8 cellular contexts compared by ENCODE assay signal in the genomic region with DNA sequence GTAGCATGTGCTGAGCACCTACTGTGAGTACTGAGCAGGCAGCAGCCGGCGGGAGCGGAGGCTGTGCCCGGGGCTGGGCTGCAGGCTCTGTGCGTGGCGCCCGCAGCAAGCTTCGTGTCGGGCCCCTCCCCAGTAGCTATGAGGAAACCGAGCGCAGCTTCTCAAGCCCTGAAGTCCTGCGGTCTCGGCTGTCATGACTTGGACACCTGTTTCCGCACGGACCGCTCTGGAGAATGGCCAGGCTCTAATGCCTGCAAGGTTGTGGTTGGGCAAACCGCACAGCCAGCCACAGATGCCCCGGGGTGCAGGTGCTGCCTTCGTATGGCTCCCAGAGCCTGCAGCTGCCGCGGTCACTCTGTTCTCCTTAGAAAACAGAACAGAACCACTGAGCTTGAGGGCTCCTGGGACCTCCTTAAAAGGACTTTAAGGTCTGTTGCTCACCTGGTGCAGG. TPM values are rescaled to one million over a fixed set of nuclear protein-coding genes. Genes with fewer than 3 reads are reported as not detected.
DNase-seq lines count a peak whose midpoint lies in the region; ATAC-seq and TF ChIP-seq lines count a peak whose summit lies in the region.

No MANE protein-coding gene starts in this region.

- no peak overlapping the region for H3K4me2 ChIP-seq in SK-N-SH

- no peaks in the 10 kb centered on the region for H3K27me3 ChIP-seq in WERI-Rb-1 (ENCODE audit: insufficient read depth, low read depth, severe bottlenecking)
- no peaks in the 10 kb centered on the region for H3K27me3 ChIP-seq in transverse colon
- no peaks in the 10 kb centered on the region for H3K27me3 ChIP-seq in SK-N-SH (ENCODE audit: insufficient read depth)

- no peaks in the 10 kb centered on the region for H3K9me3 Mint-ChIP-seq in activated naive CD4-positive, alpha-beta T cell treated with anti-CD3 and anti-CD28 coated beads, Interleukin-2, amount 10 ng/mL, durations not matched to agents 7 days and 5 days

- H3K27me3 Mint-ChIP-seq in activated naive CD4-positive, alpha-beta T cell treated with anti-CD3 and anti-CD28 coated beads, Interleukin-2, amount 10 ng/mL, durations not matched to agents 7 days and 5 days: no peaks in the 10 kb centered on the region

- no peaks in the 10 kb centered on the region for H3K9me3 ChIP-seq in WERI-Rb-1 (ENCODE audit: severe bottlenecking)
- H3K9me3 ChIP-seq in transverse colon: no peaks in the 10 kb centered on the region
- no peaks in the 10 kb centered on the region for H3K9me3 ChIP-seq in SK-N-SH

- ATAC-seq in HG03108 (IDR thresholded peaks at IDR 0.05; ENCODE audit: unreplicated experiment): peak; percentile 71

- peaks cover 13% of the 10 kb centered on the region for H3K4me1 Mint-ChIP-seq in activated naive CD4-positive, alpha-beta T cell treated with anti-CD3 and anti-CD28 coated beads, Interleukin-2, amount 10 ng/mL, durations not matched to agents 7 days and 5 days

- H3K27ac ChIP-seq in WERI-Rb-1 (no peak overlapping the region), transverse colon (peak overlapping the region in 2 of 4 donors; percentile 31 to 43), SK-N-SH (ENCODE audit: low read depth in 2 of 2, low read length in 1 of 2) (no peak overlapping the region)

- no peak for TF ChIP-seq POLR2A in transverse colon (IDR thresholded peaks at IDR 0.05)

- H3K36me3 ChIP-seq in WERI-Rb-1: peaks cover 100% of the 10 kb centered on the region
- H3K36me3 ChIP-seq in transverse colon: peaks cover 0 to 68% (median 15%) of the 10 kb centered on the region in 4 donors
- H3K36me3 ChIP-seq in SK-N-SH (replicated peaks in 1 of 2; ENCODE audit: control insufficient read depth in 1 of 2, insufficient read depth in 2 of 2, low read length in 1 of 2): peaks cover 3 to 80% of the 10 kb centered on the region in 2 experiments

- no peaks in the 10 kb centered on the region for H3F3A ChIP-seq in SK-N-SH (replicated peaks; ENCODE audit: insufficient read depth)

- in situ Hi-C loops in transverse colon (cut with MboI; ENCODE audit: low pct_ligation_motif_present in 1 of 4, low pct_unique_long_range_greater_than_20kb in 1 of 4, low sequenced_read_pairs in 3 of 4): loop anchor here in 1 of 4 donors (25.0 kb wide), 1 partner anchor 94 kb away; the partner anchor contains the start of gene ENTPD6

- no peak overlapping the region for H3K4me3 ChIP-seq in WERI-Rb-1 (ENCODE audit: low read depth, low read length)
- H3K4me3 ChIP-seq in transverse colon: no peak overlapping the region
- H3K4me3 ChIP-seq in SK-N-SH (ENCODE audit: low read depth in 2 of 2, low read length in 1 of 2): no peak overlapping the region

- no peak overlapping the region for H3K4me3 Mint-ChIP-seq in activated naive CD4-positive, alpha-beta T cell treated with anti-CD3 and anti-CD28 coated beads, Interleukin-2, amount 10 ng/mL, durations not matched to agents 7 days and 5 days

- TF ChIP-seq CTCF in WERI-Rb-1 (IDR thresholded peaks at IDR 0.05; ENCODE audit: low read depth, low read length) (no peak), transverse colon (IDR thresholded peaks at IDR 0.05) (no peak), SK-N-SH (IDR thresholded peaks at IDR 0.05) (no peak)

- peak; percentile 36 for DNase-seq in activated naive CD4-positive, alpha-beta T cell treated with anti-CD3 and anti-CD28 coated beads, Interleukin-2, amount 10 ng/mL, durations not matched to agents 7 days and 5 days
- DNase-seq in activated naive CD4-positive, alpha-beta T cell treated with Interleukin-2 at 50 U/mL for 16 hours: no peak
- DNase-seq in WERI-Rb-1 (peak; percentile 3), transverse colon (peak; percentile 78), SIG-M5 treated with dmso at 0.1 percent for 504 hours (lab: John Stamatoyannopoulos, UW; ENCODE audit: unreplicated experiment) (no peak), NCI-H345 (lab: John Stamatoyannopoulos, UW) (no peak), SK-N-SH (no peak)

- H4K20me1 ChIP-seq in SK-N-SH (ENCODE audit: insufficient read depth): no peaks in the 10 kb centered on the region

- H3K9me2 ChIP-seq in SK-N-SH: no peaks in the 10 kb centered on the region

- TF ChIP-seq EP300 in transverse colon (IDR thresholded peaks at IDR 0.05; ENCODE audit: low read depth): no peak
- no peak for TF ChIP-seq EP300 in SK-N-SH (IDR thresholded peaks at IDR 0.05; ENCODE audit: borderline replicate concordance in 1 of 2, low read depth in 1 of 2, low read length in 1 of 2)

- 90% methylated on average over 21 of the region's 21 CpGs; no CpG with 5 or more reads in 1 of the 2 donors for WGBS in transverse colon (ENCODE audit: low coverage in 1 of 2), 2 donors
- 40% methylated on average over 1 of the region's 21 CpGs for WGBS in SK-N-SH (ENCODE audit: low lambda C conversion rate)

- intact Hi-C loops in transverse colon (cut with DNase I; ENCODE audit: low total_unique reads): no loop called here

- no peak overlapping the region for H3K9ac ChIP-seq in SK-N-SH

- TF ChIP-seq RAD21 in SK-N-SH (IDR thresholded peaks at IDR 0.05; ENCODE audit: low read length): no peak

- H3K36me3 Mint-ChIP-seq in activated naive CD4-positive, alpha-beta T cell treated with anti-CD3 and anti-CD28 coated beads, Interleukin-2, amount 10 ng/mL, durations not matched to agents 7 days and 5 days: peaks cover 20% of the 10 kb centered on the region

- CTCF ChIA-PET in activated naive CD4-positive, alpha-beta T cell treated with anti-CD3 and anti-CD28 coated beads, Interleukin-2, amount 10 ng/mL, durations not matched to agents 7 days and 5 days (lab: Charles Lee): interaction anchor here (1.7 kb wide), 1 partner anchor 14 kb away, joined by 7 read pairs; no protein-coding TSS in a partner anchor
- CTCF ChIA-PET in SK-N-SH (lab: Yijun Ruan, JAX): interaction anchor here (1.2 to 8.2 kb wide), 3 partner anchors 13 to 286 kb away, joined by 3 to 46 read pairs (median 7); no protein-coding TSS in a partner anchor

- H3K4me1 ChIP-seq in transverse colon (peaks cover 0 to 3% (median 1%) of the 10 kb centered on the region in 4 donors), SK-N-SH (ENCODE audit: control insufficient read depth in 1 of 2, insufficient read depth in 2 of 2, low read depth in 1 of 2, low read length in 1 of 2) (peaks cover 0 to 16% of the 10 kb centered on the region in 2 experiments; a peak in 1 of 4 replicates)

- POLR2A ChIA-PET in SK-N-SH (lab: Yijun Ruan, JAX): no interaction called here

- H2AFZ ChIP-seq in SK-N-SH (ENCODE audit: low read depth): no peak overlapping the region

- H3K79me2 ChIP-seq in SK-N-SH (ENCODE audit: insufficient read depth): no peaks in the 10 kb centered on the region

- peak overlapping the region; percentile 85 for H3K27ac Mint-ChIP-seq in activated naive CD4-positive, alpha-beta T cell treated with anti-CD3 and anti-CD28 coated beads, Interleukin-2, amount 10 ng/mL, durations not matched to agents 7 days and 5 days

TF ChIP-seq in SK-N-SH, 30 proteins besides CTCF, POLR2A, EP300 and RAD21 (continues in another document):
- no peak for TF ChIP-seq TCF12 (IDR thresholded peaks at IDR 0.05)
- no peak for TF ChIP-seq ZBTB33 (IDR thresholded peaks at IDR 0.05; ENCODE audit: borderline replicate concordance, low read depth)
- TF ChIP-seq GABPA (IDR thresholded peaks at IDR 0.05; ENCODE audit: low read depth): no peak
- TF ChIP-seq RFX5 (IDR thresholded peaks at IDR 0.05; ENCODE audit: low read length): no peak
- TF ChIP-seq FOXJ3 (CRISPR knock-in tag; IDR thresholded peaks at IDR 0.05): no peak
- no peak for TF ChIP-seq GATA2 (CRISPR knock-in tag; IDR thresholded peaks at IDR 0.05)
- no peak for TF ChIP-seq JUND (IDR thresholded peaks at IDR 0.05)
- TF ChIP-seq, protein P1, sequence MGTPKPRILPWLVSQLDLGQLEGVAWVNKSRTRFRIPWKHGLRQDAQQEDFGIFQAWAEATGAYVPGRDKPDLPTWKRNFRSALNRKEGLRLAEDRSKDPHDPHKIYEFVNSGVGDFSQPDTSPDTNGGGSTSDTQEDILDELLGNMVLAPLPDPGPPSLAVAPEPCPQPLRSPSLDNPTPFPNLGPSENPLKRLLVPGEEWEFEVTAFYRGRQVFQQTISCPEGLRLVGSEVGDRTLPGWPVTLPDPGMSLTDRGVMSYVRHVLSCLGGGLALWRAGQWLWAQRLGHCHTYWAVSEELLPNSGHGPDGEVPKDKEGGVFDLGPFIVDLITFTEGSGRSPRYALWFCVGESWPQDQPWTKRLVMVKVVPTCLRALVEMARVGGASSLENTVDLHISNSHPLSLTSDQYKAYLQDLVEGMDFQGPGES (IDR thresholded peaks at IDR 0.05; ENCODE audit: low read depth, low read length): no peak
- no peak for TF ChIP-seq ELF1 (IDR thresholded peaks at IDR 0.05)
- no peak for TF ChIP-seq NRF1 (IDR thresholded peaks at IDR 0.05; ENCODE audit: low read depth, low read length)
- TF ChIP-seq SMC3 (IDR thresholded peaks at IDR 0.05; ENCODE audit: low read depth, low read length): no peak
- TF ChIP-seq EZH2phosphoT487 (IDR thresholded peaks at IDR 0.05; ENCODE audit: borderline replicate concordance, low read depth): no peak
- TF ChIP-seq MXI1 (IDR thresholded peaks at IDR 0.05; ENCODE audit: low read depth, low read length): no peak
- no peak for TF ChIP-seq TAF1 (IDR thresholded peaks at IDR 0.05; ENCODE audit: borderline replicate concordance, low read depth, low read length)

RNA-seq across cellular contexts. Expression of gene PYGB, which starts 33.7 kb away (rescaled TPM):
- total RNA-seq in transverse colon: 100 to 1,000 TPM; 195 to 554 (median 359) TPM
- 32.2 and 35.8 TPM in 2 replicates for polyA plus RNA-seq in SK-N-SH (2012; rRNA removed)
- polyA plus RNA-seq in SK-N-SH (2012; cell fraction: cytosol; rRNA removed): 16.8 and 25.0 TPM in 2 replicates
- 75.6 and 77.6 TPM in 2 replicates for polyA plus RNA-seq in SK-N-SH (2012; cell fraction: nucleus; rRNA removed)

Comparison
In these comparisons a context has a peak if more than half of its experiments do, and no peak if none do; other contexts are left out.
1. DNase-seq: peak in activated naive CD4-positive, alpha-beta T cell treated with anti-CD3 and anti-CD28 coated beads, Interleukin-2, amount 10 ng/mL, durations not matched to agents 7 days and 5 days (single experiment), WERI-Rb-1 (single experiment) and transverse colon (single experiment); none in activated naive CD4-positive, alpha-beta T cell treated with Interleukin-2 at 50 U/mL for 16 hours (single experiment), SIG-M5 treated with dmso at 0.1 percent for 504 hours (single experiment), NCI-H345 (single experiment) and SK-N-SH (single experiment).